Comparison of ENCODE assay signal across 1 cellular context in genomic region chr1:119713039-119713537, GRCh38.
TF ChIP-seq lines count a peak whose summit lies in the region.

No MANE protein-coding gene starts in this region.

TF ChIP-seq in GM23338, 12 proteins besides CTCF, POLR2A, EP300 and RAD21 (continued from another document):
- TF ChIP-seq ZNF462 (CRISPR knock-in tag; IDR thresholded peaks at IDR 0.05), result no peak
- no peak for TF ChIP-seq POLR2AphosphoS5 (IDR thresholded peaks at IDR 0.05; ENCODE audit: low read depth)
- no peak for TF ChIP-seq EZH2 (IDR thresholded peaks at IDR 0.05; ENCODE audit: low read depth, unreplicated experiment)
- TF ChIP-seq JUNB (IDR thresholded peaks at IDR 0.05; ENCODE audit: unreplicated experiment), result no peak
- TF ChIP-seq, protein P1, sequence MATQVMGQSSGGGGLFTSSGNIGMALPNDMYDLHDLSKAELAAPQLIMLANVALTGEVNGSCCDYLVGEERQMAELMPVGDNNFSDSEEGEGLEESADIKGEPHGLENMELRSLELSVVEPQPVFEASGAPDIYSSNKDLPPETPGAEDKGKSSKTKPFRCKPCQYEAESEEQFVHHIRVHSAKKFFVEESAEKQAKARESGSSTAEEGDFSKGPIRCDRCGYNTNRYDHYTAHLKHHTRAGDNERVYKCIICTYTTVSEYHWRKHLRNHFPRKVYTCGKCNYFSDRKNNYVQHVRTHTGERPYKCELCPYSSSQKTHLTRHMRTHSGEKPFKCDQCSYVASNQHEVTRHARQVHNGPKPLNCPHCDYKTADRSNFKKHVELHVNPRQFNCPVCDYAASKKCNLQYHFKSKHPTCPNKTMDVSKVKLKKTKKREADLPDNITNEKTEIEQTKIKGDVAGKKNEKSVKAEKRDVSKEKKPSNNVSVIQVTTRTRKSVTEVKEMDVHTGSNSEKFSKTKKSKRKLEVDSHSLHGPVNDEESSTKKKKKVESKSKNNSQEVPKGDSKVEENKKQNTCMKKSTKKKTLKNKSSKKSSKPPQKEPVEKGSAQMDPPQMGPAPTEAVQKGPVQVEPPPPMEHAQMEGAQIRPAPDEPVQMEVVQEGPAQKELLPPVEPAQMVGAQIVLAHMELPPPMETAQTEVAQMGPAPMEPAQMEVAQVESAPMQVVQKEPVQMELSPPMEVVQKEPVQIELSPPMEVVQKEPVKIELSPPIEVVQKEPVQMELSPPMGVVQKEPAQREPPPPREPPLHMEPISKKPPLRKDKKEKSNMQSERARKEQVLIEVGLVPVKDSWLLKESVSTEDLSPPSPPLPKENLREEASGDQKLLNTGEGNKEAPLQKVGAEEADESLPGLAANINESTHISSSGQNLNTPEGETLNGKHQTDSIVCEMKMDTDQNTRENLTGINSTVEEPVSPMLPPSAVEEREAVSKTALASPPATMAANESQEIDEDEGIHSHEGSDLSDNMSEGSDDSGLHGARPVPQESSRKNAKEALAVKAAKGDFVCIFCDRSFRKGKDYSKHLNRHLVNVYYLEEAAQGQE (IDR thresholded peaks at IDR 0.05; ENCODE audit: unreplicated experiment), result no peak
- no peak for TF ChIP-seq ZNF114 (CRISPR knock-in tag; IDR thresholded peaks at IDR 0.05)
- no peak for TF ChIP-seq CREB1 (CRISPR knock-in tag; IDR thresholded peaks at IDR 0.05; ENCODE audit: low read depth)
- TF ChIP-seq, protein P2, sequence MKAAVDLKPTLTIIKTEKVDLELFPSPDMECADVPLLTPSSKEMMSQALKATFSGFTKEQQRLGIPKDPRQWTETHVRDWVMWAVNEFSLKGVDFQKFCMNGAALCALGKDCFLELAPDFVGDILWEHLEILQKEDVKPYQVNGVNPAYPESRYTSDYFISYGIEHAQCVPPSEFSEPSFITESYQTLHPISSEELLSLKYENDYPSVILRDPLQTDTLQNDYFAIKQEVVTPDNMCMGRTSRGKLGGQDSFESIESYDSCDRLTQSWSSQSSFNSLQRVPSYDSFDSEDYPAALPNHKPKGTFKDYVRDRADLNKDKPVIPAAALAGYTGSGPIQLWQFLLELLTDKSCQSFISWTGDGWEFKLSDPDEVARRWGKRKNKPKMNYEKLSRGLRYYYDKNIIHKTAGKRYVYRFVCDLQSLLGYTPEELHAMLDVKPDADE (IDR thresholded peaks at IDR 0.05), result no peak
- no peak for TF ChIP-seq ZNF331 (CRISPR knock-in tag; IDR thresholded peaks at IDR 0.05; ENCODE audit: low read depth)
